ENCODE assay signal across 23 cellular contexts in the genomic region with DNA sequence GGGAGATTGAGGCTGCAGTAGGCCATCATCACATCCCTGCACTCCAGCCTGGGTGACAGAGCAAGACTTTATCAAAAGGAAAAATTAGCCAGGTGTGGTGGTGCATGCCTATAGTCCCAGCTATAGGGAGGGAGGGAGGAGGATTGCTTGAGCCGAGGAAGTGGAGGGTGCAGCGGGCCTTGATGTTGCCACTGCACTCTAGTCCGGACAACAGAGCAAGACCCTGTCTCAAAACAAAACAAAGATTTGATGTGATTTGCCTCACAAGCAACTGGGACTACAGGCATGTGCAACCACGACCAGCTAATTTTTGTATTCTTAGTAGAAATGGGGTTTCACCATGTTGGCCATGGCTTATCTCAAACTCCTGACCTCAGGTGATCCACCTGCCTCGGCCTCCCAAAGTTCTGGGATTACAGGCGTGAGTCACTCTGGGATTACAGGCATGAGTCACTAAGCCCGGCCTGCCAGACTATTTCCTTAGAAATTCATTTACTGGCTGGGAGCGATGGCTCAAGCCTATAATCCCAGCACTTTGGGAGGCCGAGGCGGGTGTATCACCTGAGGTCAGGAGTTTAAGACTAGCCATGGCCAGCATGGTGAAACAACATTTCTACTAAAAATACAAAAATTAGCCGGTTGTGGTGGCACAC. TPM values are rescaled to one million over a fixed set of nuclear protein-coding genes. Genes with fewer than 3 reads are reported as not detected.
DNase-seq lines count a peak whose midpoint lies in the region; ATAC-seq, FAIRE-seq and TF ChIP-seq lines count a peak whose summit lies in the region.
"Had no signal": no experiment of that assay in that cellular context is flagged by ENCODE, and none has a peak within 500 bp of the region (broad histone marks: within the 10 kb centered on the region; RNA-seq: fewer than 3 reads in every experiment).

No MANE protein-coding gene starts in this region.

- POLR2A ChIA-PET in endothelial cell of umbilical vein (lab: Charles Lee), result no interaction called here

- BruUV-seq in endothelial cell of umbilical vein (replicated peaks; lab: Mats Ljungman, UMichigan), result no TSS peak

- H3K9ac ChIP-seq in OCI-LY1 (ENCODE audit: low read length) (no peak overlapping the region; the same call in 1 of the 2 replicates), endothelial cell of umbilical vein (replicated peaks; ENCODE audit: extremely low read depth, insufficient read depth, low read length) (no peak overlapping the region)
- H3K9ac ChIP-seq: neural progenitor cell had no signal

- TF ChIP-seq CTCF in OCI-LY1 (IDR thresholded peaks at IDR 0.05; ENCODE audit: low read length) (no peak), endothelial cell of umbilical vein (IDR thresholded peaks at IDR 0.05; ENCODE audit: extremely low read depth in 1 of 2, insufficient read depth in 1 of 2, low read depth in 1 of 2, low read length in 2 of 2) (no peak)

- 0 out of 2 replicates have a peak, but pooled peaks cover 3% of the 10 kb centered on the region for H4K20me1 ChIP-seq in OCI-LY1 (ENCODE audit: insufficient read depth, low read length)
- peaks cover 23% of the 10 kb centered on the region for H4K20me1 ChIP-seq in endothelial cell of umbilical vein (replicated peaks; ENCODE audit: control insufficient read depth, extremely low read depth, insufficient read depth, low read length)

- H3K4me3 ChIP-seq in OCI-LY1 (ENCODE audit: low read depth, low read length, poor library complexity, severe bottlenecking), result no peak overlapping the region
- H3K4me3 ChIP-seq in endothelial cell of umbilical vein (replicated peaks in 1 of 3; ENCODE audit: insufficient read depth in 1 of 3, low read depth in 1 of 3, low read length in 3 of 3), result no peak overlapping the region
- no peak overlapping the region for H3K4me3 ChIP-seq in small intestine (ENCODE audit: low read depth in 1 of 2, low read length in 2 of 2)
- H3K4me3 ChIP-seq: neural progenitor cell, SK-N-MC had no signal

- 69 to 81% (median 72%) methylated on average over 11 of the region's 11 CpGs for WGBS in small intestine, 3 donors

- H3K9me1 ChIP-seq in endothelial cell of umbilical vein (replicated peaks; ENCODE audit: control insufficient read depth, extremely low read depth, insufficient read depth, low read length), result no peaks in the 10 kb centered on the region

- FAIRE-seq in endothelial cell of umbilical vein (lab: Jason Lieb, UNC) (no peak), small intestine (lab: Jason Lieb, UNC) (no peak)
- FAIRE-seq: TTC549 had no signal

- H3K36me3 ChIP-seq in OCI-LY1 (ENCODE audit: insufficient read depth, low read length), result peaks cover 41% of the 10 kb centered on the region
- no peaks in the 10 kb centered on the region for H3K36me3 ChIP-seq in endothelial cell of umbilical vein (ENCODE audit: control insufficient read depth in 2 of 2, extremely low read depth in 1 of 2, insufficient read depth in 2 of 2, low read length in 2 of 2)
- H3K36me3 ChIP-seq in small intestine (ENCODE audit: control insufficient read depth in 2 of 2, insufficient read depth in 2 of 2, low read length in 2 of 2), result no peaks in the 10 kb centered on the region
- H3K36me3 ChIP-seq: neural progenitor cell had no signal

- CTCF ChIA-PET in endothelial cell of umbilical vein (lab: Charles Lee), result interaction anchor here (0.9 kb wide), 1 partner anchor 14 kb away, joined by 3 read pairs; no protein-coding TSS in a partner anchor

- no peak for ATAC-seq in GM21619 (IDR thresholded peaks at IDR 0.05; ENCODE audit: unreplicated experiment)
- ATAC-seq: left cardiac atrium; stimulated activated memory B cell treated with anti-CD40 and anti-IgM and Interleukin-4, amounts not matched to agents 10 μg/mL and 1 μg/mL and 100 μg/mL, for 72 hours had no signal

- no peak overlapping the region for H2AFZ ChIP-seq in OCI-LY1 (ENCODE audit: low read length)
- no peak overlapping the region for H2AFZ ChIP-seq in endothelial cell of umbilical vein (ENCODE audit: low read depth, low read length)
- H2AFZ ChIP-seq: neural progenitor cell had no signal

- no peaks in the 10 kb centered on the region for H3K27me3 ChIP-seq in OCI-LY1 (ENCODE audit: insufficient read depth, low read length)
- no peaks in the 10 kb centered on the region for H3K27me3 ChIP-seq in endothelial cell of umbilical vein (ENCODE audit: control insufficient read depth in 2 of 2, insufficient read depth in 2 of 2, low read length in 2 of 2)
- no peaks in the 10 kb centered on the region for H3K27me3 ChIP-seq in small intestine (ENCODE audit: control insufficient read depth in 2 of 2, insufficient read depth in 2 of 2, low read length in 2 of 2)
- H3K27me3 ChIP-seq: neural progenitor cell had no signal

- dilution Hi-C loops in endothelial cell of umbilical vein (cut with MboI; ENCODE audit: extremely low pct_ligation_motif_present, low sequenced_read_pairs), result no loop called here

- no peak for TF ChIP-seq POLR2A in endothelial cell of umbilical vein (IDR thresholded peaks at IDR 0.05; ENCODE audit: low read depth, low read length)

- H3K4me1 ChIP-seq in OCI-LY1 (ENCODE audit: insufficient read depth, low read length, severe bottlenecking) (peaks cover 84% of the 10 kb centered on the region), endothelial cell of umbilical vein (ENCODE audit: control insufficient read depth, extremely low read depth, insufficient read depth, low read length) (no peaks in the 10 kb centered on the region), small intestine (ENCODE audit: control insufficient read depth in 2 of 2, insufficient read depth in 1 of 2, low read depth in 1 of 2, low read length in 1 of 2) (no peaks in the 10 kb centered on the region)
- H3K4me1 ChIP-seq: neural progenitor cell had no signal

- intact Hi-C loops in endothelial cell of umbilical vein (cut with micrococcal nuclease), result no loop called here

- H3K9me3 ChIP-seq in OCI-LY1 (ENCODE audit: low read length) (no peaks in the 10 kb centered on the region), endothelial cell of umbilical vein (replicated peaks; ENCODE audit: control insufficient read depth, insufficient read depth, low read length) (no peaks in the 10 kb centered on the region), small intestine (ENCODE audit: control insufficient read depth, low read depth) (no peaks in the 10 kb centered on the region)

- no peaks in the 10 kb centered on the region for H3F3A ChIP-seq in OCI-LY1 (ENCODE audit: insufficient read depth, low read length)

- H3K27ac ChIP-seq in OCI-LY1 (ENCODE audit: low read depth, low read length, poor library complexity, severe bottlenecking) (peak overlapping the region; percentile 71), endothelial cell of umbilical vein (ENCODE audit: insufficient read depth, low read depth, low read length) (no peak overlapping the region), small intestine (ENCODE audit: low read depth in 1 of 2, low read length in 1 of 2) (no peak overlapping the region)
- H3K27ac ChIP-seq: neural progenitor cell had no signal

- H3K4me2 ChIP-seq in OCI-LY1 (ENCODE audit: low read length) (peak overlapping the region; percentile 17), endothelial cell of umbilical vein (ENCODE audit: insufficient read depth, low read length) (no peak overlapping the region)
- H3K4me2 ChIP-seq: neural progenitor cell had no signal

- H3K9me2 ChIP-seq in OCI-LY1 (ENCODE audit: low read depth, low read length), result no peaks in the 10 kb centered on the region

- DNase-seq in activated effector memory CD4-positive, alpha-beta T cell treated with anti-CD3 and anti-CD28 coated beads, Interleukin-2, amount 50 U/mL, for 16 hours, result peak; percentile 42
- no peak for DNase-seq in activated effector memory CD4-positive, alpha-beta T cell treated with Interleukin-2 at 50 U/mL for 16 hours
- DNase-seq in endothelial cell of umbilical vein (ENCODE audit: low read depth, low spot score) (no peak), small intestine (peak; percentile 61), foreskin melanocyte (no peak), NCI-H748 (lab: John Stamatoyannopoulos, UW; ENCODE audit: unreplicated experiment) (no peak)
- DNase-seq: activated CD4-positive, alpha-beta T cell treated with anti-CD3 and anti-CD28 coated beads, Interleukin-2, amount 10 ng/mL, durations not matched to agents 24 days and 14 days; activated CD8-positive, alpha-beta memory T cell treated with anti-CD3 and anti-CD28 coated beads, Interleukin-2, amount 50 U/mL, for 48 hours; activated naive CD4-positive, alpha-beta T cell treated with Interleukin-2 at 50 U/mL for 16 hours; anterior cingulate cortex; CD4-positive, CD25-positive, alpha-beta regulatory T cell; cerebellar nuclear complex; DMS153; foreskin fibroblast; left cardiac atrium; NCI-H524 treated with DMSO at 0.1 percent for 48 hours; retina had no signal

- H3K79me2 ChIP-seq in OCI-LY1 (ENCODE audit: insufficient read depth, low read length) (peaks cover 100% of the 10 kb centered on the region), endothelial cell of umbilical vein (ENCODE audit: control insufficient read depth, insufficient read depth, low read length) (peaks cover 96% of the 10 kb centered on the region)

TF ChIP-seq in endothelial cell of umbilical vein, 7 proteins besides CTCF, POLR2A, EP300 and RAD21:
- TF ChIP-seq, protein P1, sequence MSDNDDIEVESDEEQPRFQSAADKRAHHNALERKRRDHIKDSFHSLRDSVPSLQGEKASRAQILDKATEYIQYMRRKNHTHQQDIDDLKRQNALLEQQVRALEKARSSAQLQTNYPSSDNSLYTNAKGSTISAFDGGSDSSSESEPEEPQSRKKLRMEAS (IDR thresholded peaks at IDR 0.05; ENCODE audit: insufficient read depth, insufficient read length), result no peak
- TF ChIP-seq GATA2 (IDR thresholded peaks at IDR 0.05; ENCODE audit: insufficient read depth, insufficient read length, low read depth, low read length) (no peak), FOS (IDR thresholded peaks at IDR 0.05; ENCODE audit: borderline replicate concordance, insufficient read depth, low read length) (peak; percentile 18)

RNA-seq across cellular contexts. Expression of gene UBE2G1, which starts 11.5 kb away (rescaled TPM):
- total RNA-seq in endothelial cell of umbilical vein, result 77.2 and 79.6 TPM in 2 replicates
- polyA plus RNA-seq in endothelial cell of umbilical vein, result 23.4 and 29.2 TPM in 2 replicates
- 34.4 and 35.3 TPM in 2 replicates for polyA plus RNA-seq in endothelial cell of umbilical vein (2011; cell fraction: cytosol; rRNA removed)
- 21.1 and 24.5 TPM in 2 replicates for polyA plus RNA-seq in endothelial cell of umbilical vein (2011; cell fraction: nucleus; rRNA removed)
- polyA plus RNA-seq in endothelial cell of umbilical vein (2012), result 57.2 and 59.2 TPM in 2 replicates
- 21.5 and 27.4 TPM in 2 replicates for polyA minus RNA-seq in endothelial cell of umbilical vein
- polyA minus RNA-seq in endothelial cell of umbilical vein (2011; cell fraction: cytosol; rRNA and poly(A)+ RNA removed), result 32.2 TPM
- polyA minus RNA-seq in endothelial cell of umbilical vein (2011; cell fraction: nucleus; rRNA and poly(A)+ RNA removed), result 22.5 and 25.2 TPM in 2 replicates
- 10 to 100 TPM; 15.7 to 41.3 (median 21.5) TPM for polyA plus RNA-seq in small intestine

Comparison
In these comparisons a context has a peak if more than half of its experiments do, and no peak if none do; other contexts are left out.
1. DNase-seq: peak in activated effector memory CD4-positive, alpha-beta T cell treated with anti-CD3 and anti-CD28 coated beads, Interleukin-2, amount 50 U/mL, for 16 hours (single experiment) and small intestine (single experiment); none in activated effector memory CD4-positive, alpha-beta T cell treated with Interleukin-2 at 50 U/mL for 16 hours (single experiment), endothelial cell of umbilical vein (single experiment), foreskin melanocyte (single experiment) and NCI-H748 (single experiment).